In the genomic region with DNA sequence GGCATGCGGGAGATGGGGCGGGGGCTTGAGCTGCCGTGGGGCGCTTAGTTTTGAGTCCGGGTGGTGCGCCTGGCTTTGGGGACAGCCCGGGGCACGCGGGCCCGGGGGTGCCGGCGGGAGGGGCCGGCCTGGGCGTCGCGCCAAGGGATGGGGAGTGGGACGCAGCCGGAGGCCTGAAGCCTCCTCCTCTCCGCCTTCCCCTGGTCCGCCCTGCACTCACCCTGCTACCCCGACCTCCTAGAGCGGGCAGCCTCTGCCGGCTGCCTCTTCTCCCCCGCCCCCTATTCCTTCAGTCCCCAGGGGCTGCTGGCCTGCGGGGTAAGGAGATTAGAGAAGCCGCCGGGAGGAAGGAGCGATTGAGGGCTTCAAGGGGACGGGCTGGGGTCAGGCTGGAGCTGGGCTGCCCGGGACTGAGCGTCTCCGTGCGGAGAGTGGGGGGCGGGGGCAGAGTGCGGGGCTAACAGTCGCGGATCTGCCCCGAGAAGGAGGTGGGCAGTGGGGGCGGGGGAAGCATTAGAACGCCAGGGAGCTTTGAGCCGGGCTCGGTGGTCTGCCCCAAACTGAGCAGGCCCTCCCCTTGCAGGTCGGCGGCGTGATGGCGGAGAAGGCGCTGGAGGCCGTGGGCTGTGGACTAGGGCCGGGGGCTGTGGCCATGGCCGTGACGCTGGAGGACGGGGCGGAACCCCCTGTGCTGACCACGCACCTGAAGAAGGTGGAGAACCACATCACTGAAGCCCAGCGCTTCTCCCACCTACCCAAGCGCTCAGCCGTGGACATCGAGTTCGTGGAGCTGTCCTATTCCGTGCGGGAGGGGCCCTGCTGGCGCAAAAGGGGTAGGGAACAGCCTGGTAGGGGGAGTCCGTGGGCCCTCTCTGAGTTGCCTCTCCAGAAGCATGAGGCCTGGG, we compare ENCODE assay signal across 8 cellular contexts. TPM values are rescaled to one million over a fixed set of nuclear protein-coding genes. Genes with fewer than 3 reads are reported as not detected.
DNase-seq lines count a peak whose midpoint lies in the region; ATAC-seq and TF ChIP-seq lines count a peak whose summit lies in the region.

No MANE protein-coding gene starts in this region.

- CTCF ChIA-PET in naive thymus-derived CD4-positive, alpha-beta T cell (lab: Charles Lee): no interaction called here

- no peak overlapping the region for H3K27ac Mint-ChIP-seq in naive thymus-derived CD4-positive, alpha-beta T cell

- H3K4me3 ChIP-seq in BLaER1 treated with 17β-estradiol and CSF1 and Interleukin-3, amounts not matched to agents 10 nM and 100 nM: peak overlapping the region; percentile 56 to 75 (median 67)
- peak overlapping the region; percentile 74 for H3K4me3 ChIP-seq in MM.1S (ENCODE audit: low read length)
- peak overlapping the region; percentile 52 to 85 (median 71) for H3K4me3 ChIP-seq in dorsolateral prefrontal cortex
- peak overlapping the region; percentile 17 for H3K4me3 ChIP-seq in naive thymus-derived CD4-positive, alpha-beta T cell (ENCODE audit: low read length)

- H3K9me3 ChIP-seq in BLaER1 treated with 17β-estradiol and CSF1 and Interleukin-3, amounts not matched to agents 10 nM and 100 nM (replicated peaks in 1 of 11): no peaks in the 10 kb centered on the region
- no peaks in the 10 kb centered on the region for H3K9me3 ChIP-seq in MM.1S (replicated peaks; ENCODE audit: insufficient read depth, low read length)
- no peaks in the 10 kb centered on the region for H3K9me3 ChIP-seq in naive thymus-derived CD4-positive, alpha-beta T cell (ENCODE audit: control insufficient read depth in 2 of 3, low read length in 3 of 3)

- peak; percentile 48 for ATAC-seq in naive thymus-derived CD4-positive, alpha-beta T cell
- ATAC-seq in GM18870 (IDR thresholded peaks at IDR 0.05; ENCODE audit: unreplicated experiment) (no peak), GM18861 (IDR thresholded peaks at IDR 0.05; ENCODE audit: unreplicated experiment) (no peak)

- H3K79me2 ChIP-seq in MM.1S (ENCODE audit: low read length): no peaks in the 10 kb centered on the region

- POLR2A ChIA-PET in naive thymus-derived CD4-positive, alpha-beta T cell (lab: Charles Lee): interaction anchor here (0.7 to 1.5 kb wide), 5 partner anchors 19 to 55 kb away, joined by 3 to 5 read pairs (median 3); partner anchors contain the start of gene DPAGT1

- no peaks in the 10 kb centered on the region for H3F3A ChIP-seq in MM.1S (ENCODE audit: insufficient read depth, low read length)

- peaks cover 0 to 26% (median 6%) of the 10 kb centered on the region in 11 experiments; a peak in 6 of 22 replicates for H4K20me1 ChIP-seq in BLaER1 treated with 17β-estradiol and CSF1 and Interleukin-3, amounts not matched to agents 10 nM and 100 nM
- H4K20me1 ChIP-seq in MM.1S (ENCODE audit: insufficient read depth, low read length): no peaks in the 10 kb centered on the region

- H3K4me3 Mint-ChIP-seq in naive thymus-derived CD4-positive, alpha-beta T cell: peak overlapping the region; percentile 38 to 80 (median 64)

- no peaks in the 10 kb centered on the region for H3K9me2 ChIP-seq in MM.1S (replicated peaks; ENCODE audit: insufficient read depth, low read length)

- DNase-seq in MM.1S (no peak), dorsolateral prefrontal cortex (peak in 1 of 10 donors; percentile 23), HCEC 1CT (no peak), NCI-H1092 (lab: John Stamatoyannopoulos, UW) (no peak)
- peak in 5 of 9 donors; percentile 17 to 34 (median 21) for DNase-seq in naive thymus-derived CD4-positive, alpha-beta T cell

- H3K9me3 Mint-ChIP-seq in naive thymus-derived CD4-positive, alpha-beta T cell: no peaks in the 10 kb centered on the region

- no peak for TF ChIP-seq CTCF in MM.1S (IDR thresholded peaks at IDR 0.05; ENCODE audit: low read length)
- TF ChIP-seq CTCF in dorsolateral prefrontal cortex (IDR thresholded peaks at IDR 0.05 in 54 of 56, conservative IDR thresholded peaks at IDR 0.05 in 2 of 56; ENCODE audit: low read depth in 1 of 56, partially characterized antibody in 56 of 56): no peak

- H3K4me1 Mint-ChIP-seq in naive thymus-derived CD4-positive, alpha-beta T cell: peaks cover 0 to 26% (median 17%) of the 10 kb centered on the region in 7 donors

- H3K27me3 Mint-ChIP-seq in naive thymus-derived CD4-positive, alpha-beta T cell: peaks cover 25 to 71% (median 27%) of the 10 kb centered on the region in 5 donors

- peak overlapping the region; percentile 49; the same call in 1 of the 2 replicates for H2AFZ ChIP-seq in MM.1S (ENCODE audit: low read length)

- intact Hi-C loops in dorsolateral prefrontal cortex (cut with DNase I): no loop called here
- intact Hi-C loops in naive thymus-derived CD4-positive, alpha-beta T cell (cut with micrococcal nuclease): loop anchor here (1.0 to 5.0 kb wide), 7 partner anchors 19 to 55 kb away; partner anchors contain the start of genes C2CD2L (in 1 of the 2), HINFP (in 1 of the 2) and NLRX1 (in 1 of the 2)

- no peak overlapping the region for H3K27ac ChIP-seq in BLaER1 treated with 17β-estradiol and CSF1 and Interleukin-3, amounts not matched to agents 10 nM and 100 nM
- H3K27ac ChIP-seq in MM.1S (ENCODE audit: low read length): no peak overlapping the region
- H3K27ac ChIP-seq in dorsolateral prefrontal cortex: peak overlapping the region in 19 of 59 donors; percentile 9 to 71 (median 39)
- H3K27ac ChIP-seq in naive thymus-derived CD4-positive, alpha-beta T cell (ENCODE audit: low read depth, low read length): no peak overlapping the region

- H3K9ac ChIP-seq in BLaER1 treated with 17β-estradiol and CSF1 and Interleukin-3, amounts not matched to agents 10 nM and 100 nM: peak overlapping the region; percentile 23 to 70 (median 61); a peak in 21 of 22 replicates
- H3K9ac ChIP-seq in MM.1S (ENCODE audit: low read length): no peak overlapping the region

- peak overlapping the region; percentile 94 to 100 (median 98) for H3K4me2 ChIP-seq in BLaER1 treated with 17β-estradiol and CSF1 and Interleukin-3, amounts not matched to agents 10 nM and 100 nM
- peak overlapping the region; percentile 99 for H3K4me2 ChIP-seq in MM.1S (ENCODE audit: low read depth, low read length)

- peaks cover 13 to 28% (median 26%) of the 10 kb centered on the region in 10 experiments for H3K4me1 ChIP-seq in BLaER1 treated with 17β-estradiol and CSF1 and Interleukin-3, amounts not matched to agents 10 nM and 100 nM
- peaks cover 7% of the 10 kb centered on the region for H3K4me1 ChIP-seq in MM.1S (ENCODE audit: low read length)
- peaks cover 0 to 11% of the 10 kb centered on the region in 2 donors for H3K4me1 ChIP-seq in naive thymus-derived CD4-positive, alpha-beta T cell (ENCODE audit: control insufficient read depth in 2 of 2, insufficient read depth in 2 of 2, low read length in 2 of 2)

- H3K27me3 ChIP-seq in BLaER1 treated with 17β-estradiol and CSF1 and Interleukin-3, amounts not matched to agents 10 nM and 100 nM: peaks cover 42 to 63% (median 54%) of the 10 kb centered on the region in 11 experiments
- H3K27me3 ChIP-seq in MM.1S (replicated peaks; ENCODE audit: insufficient read depth, low read length) (peaks cover 56% of the 10 kb centered on the region), dorsolateral prefrontal cortex (no peaks in the 10 kb centered on the region)
- H3K27me3 ChIP-seq in naive thymus-derived CD4-positive, alpha-beta T cell (ENCODE audit: control insufficient read depth in 2 of 2, insufficient read depth in 2 of 2, low read length in 2 of 2): no peaks in the 10 kb centered on the region

- no peaks in the 10 kb centered on the region for H3K36me3 Mint-ChIP-seq in naive thymus-derived CD4-positive, alpha-beta T cell

- H3K36me3 ChIP-seq in BLaER1 treated with 17β-estradiol and CSF1 and Interleukin-3, amounts not matched to agents 10 nM and 100 nM: no peaks in the 10 kb centered on the region
- no peaks in the 10 kb centered on the region for H3K36me3 ChIP-seq in MM.1S (replicated peaks; ENCODE audit: insufficient read depth, low read length)
- H3K36me3 ChIP-seq in naive thymus-derived CD4-positive, alpha-beta T cell (ENCODE audit: control insufficient read depth in 2 of 3, insufficient read depth in 3 of 3, low read length in 3 of 3): no peaks in the 10 kb centered on the region

RNA-seq across cellular contexts. Expression of gene ABCG4, which starts 0.8 kb away (rescaled TPM):
- 10 to 100 TPM in 116 of 120 experiments, 1 to 10 TPM in 4; 5.2 to 31.5 (median 18.1) TPM for total RNA-seq in dorsolateral prefrontal cortex
- total RNA-seq in naive thymus-derived CD4-positive, alpha-beta T cell: under 1 TPM in 1 of 5 experiments, not detected in 4; 0.13 TPM
- polyA plus RNA-seq in naive thymus-derived CD4-positive, alpha-beta T cell: not detected

RNA-seq across cellular contexts. Expression of gene NLRX1, which starts 18.9 kb away (rescaled TPM):
- 10 to 100 TPM in 48 of 120 experiments, 1 to 10 TPM in 72; 5.5 to 16.3 (median 9.4) TPM for total RNA-seq in dorsolateral prefrontal cortex
- total RNA-seq in naive thymus-derived CD4-positive, alpha-beta T cell: 10 to 100 TPM in 2 of 5 experiments, 1 to 10 TPM in 3; 8.3 to 19.5 (median 9.8) TPM
- 10 to 100 TPM in 1 of 2 donors, 1 to 10 TPM in 1; 6.5 to 10.6 TPM for polyA plus RNA-seq in naive thymus-derived CD4-positive, alpha-beta T cell

RNA-seq across cellular contexts. Expression of gene HINFP, which starts 28.2 kb away (rescaled TPM):
- 10 to 100 TPM; 29.8 to 70.5 (median 47.9) TPM for total RNA-seq in dorsolateral prefrontal cortex
- total RNA-seq in naive thymus-derived CD4-positive, alpha-beta T cell: 10 to 100 TPM; 30.7 to 79.7 (median 42.7) TPM
- polyA plus RNA-seq in naive thymus-derived CD4-positive, alpha-beta T cell: 10 to 100 TPM; 14.7 to 24.1 TPM

RNA-seq across cellular contexts. Expression of gene NHERF4, which starts 35.7 kb away (rescaled TPM):
- total RNA-seq in dorsolateral prefrontal cortex: 1 to 10 TPM in 3 of 120 experiments, under 1 TPM in 11, not detected in 106; 0.13 to 1.2 (median 0.40) TPM
- 1 to 10 TPM in 3 of 5 experiments, under 1 TPM in 2; 0.19 to 2.2 (median 1.2) TPM for total RNA-seq in naive thymus-derived CD4-positive, alpha-beta T cell
- not detected for polyA plus RNA-seq in naive thymus-derived CD4-positive, alpha-beta T cell

RNA-seq across cellular contexts. Expression of gene C2CD2L, which starts 42.5 kb away (rescaled TPM):
- total RNA-seq in dorsolateral prefrontal cortex: 10 to 100 TPM; 26.6 to 76.4 (median 50.5) TPM
- 10 to 100 TPM; 24.7 to 40.7 (median 36.1) TPM for total RNA-seq in naive thymus-derived CD4-positive, alpha-beta T cell
- 10 to 100 TPM in 1 of 2 donors, 1 to 10 TPM in 1; 2.7 to 10.2 TPM for polyA plus RNA-seq in naive thymus-derived CD4-positive, alpha-beta T cell

Comparison
In these comparisons a context has a peak if more than half of its experiments do, and no peak if none do; other contexts are left out.
1. H3K4me3 ChIP-seq: peak in every context shown above with its lines; median percentile 74 in MM.1S; 71 in dorsolateral prefrontal cortex; 67 in BLaER1 treated with 17β-estradiol and CSF1 and Interleukin-3, amounts not matched to agents 10 nM and 100 nM; 17 in naive thymus-derived CD4-positive, alpha-beta T cell.
2. DNase-seq: peak in naive thymus-derived CD4-positive, alpha-beta T cell (5 of 9); none in MM.1S (single experiment), HCEC 1CT (single experiment) and NCI-H1092 (single experiment).
3. RNA of gene ABCG4, which starts 0.8 kb away (total RNA-seq): 5.2 to 31.5 TPM in dorsolateral prefrontal cortex; 0.13 TPM in naive thymus-derived CD4-positive, alpha-beta T cell; every median in the first group is over 4 times any median in the second.
4. intact Hi-C loops: an anchor here in naive thymus-derived CD4-positive, alpha-beta T cell (1.0 to 5.0 kb wide); none called in dorsolateral prefrontal cortex.